ENCODE assay signal across 1 cellular context in genomic region chr5:50958852-50959457, GRCh38.
A peak's percentile ranks its signal among the peaks of the same experiment; 100 is the strongest.
TF ChIP-seq lines count a peak whose summit lies in the region.

No MANE protein-coding gene starts in this region.

TF ChIP-seq in GM12878, 131 proteins besides CTCF, POLR2A, EP300 and RAD21 (continued from another document):
- TF ChIP-seq ZNF687 (IDR thresholded peaks at IDR 0.05) (no peak), SMC3 (IDR thresholded peaks at IDR 0.05; ENCODE audit: borderline replicate concordance, low read length) (peak; percentile 45; the same call in 1 of the 2 replicates)
